In the genomic region with DNA sequence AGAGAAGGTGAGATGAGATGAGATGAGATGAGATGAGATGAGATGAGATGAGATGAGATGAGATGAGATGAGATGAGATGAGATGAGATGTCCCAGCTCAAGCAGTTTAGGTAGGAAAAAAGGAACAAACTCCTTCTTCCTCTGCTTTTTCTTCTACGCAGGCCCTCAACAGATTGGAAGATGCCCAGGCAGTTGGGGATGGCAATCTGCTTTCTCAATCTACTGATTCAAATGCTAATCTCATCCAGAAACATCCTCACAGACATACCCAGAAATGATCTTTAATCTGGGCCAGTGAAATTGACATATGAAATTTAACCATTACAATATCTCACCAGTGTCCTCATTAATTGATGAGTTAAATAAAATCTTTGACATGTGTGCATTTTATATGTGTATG, we compare ENCODE assay signal across 3 cellular contexts.
TF ChIP-seq lines count a peak whose summit lies in the region.

No MANE protein-coding gene starts in this region.

TF ChIP-seq in SK-N-SH, 30 proteins besides CTCF, POLR2A, EP300 and RAD21:
- TF ChIP-seq CHD2 (IDR thresholded peaks at IDR 0.05; ENCODE audit: low read length, partially characterized antibody) (no peak), FOXJ3 (CRISPR knock-in tag; IDR thresholded peaks at IDR 0.05) (no peak), GATA2 (CRISPR knock-in tag; IDR thresholded peaks at IDR 0.05) (peak; percentile 66)

TF ChIP-seq in SK-N-SH treated with all-trans-retinoic acid at 6 μM for 48 hours, 23 proteins besides CTCF, POLR2A, EP300 and RAD21:
- no peak for TF ChIP-seq ZFP3 (CRISPR knock-in tag; IDR thresholded peaks at IDR 0.05)
- no peak for TF ChIP-seq ZNF70 (CRISPR knock-in tag; IDR thresholded peaks at IDR 0.05)
- no peak for TF ChIP-seq CSDC2 (CRISPR knock-in tag; IDR thresholded peaks at IDR 0.05)
- TF ChIP-seq ZC3H10 (CRISPR knock-in tag; IDR thresholded peaks at IDR 0.05), result no peak
- no peak for TF ChIP-seq ZFP30 (CRISPR knock-in tag; IDR thresholded peaks at IDR 0.05)
- TF ChIP-seq OSR1 (CRISPR knock-in tag; IDR thresholded peaks at IDR 0.05), result no peak
- TF ChIP-seq ARNTL (CRISPR knock-in tag; IDR thresholded peaks at IDR 0.05; ENCODE audit: borderline replicate concordance, low read depth), result no peak
- TF ChIP-seq GLIS3 (CRISPR knock-in tag; IDR thresholded peaks at IDR 0.05), result no peak
- TF ChIP-seq, protein P1, sequence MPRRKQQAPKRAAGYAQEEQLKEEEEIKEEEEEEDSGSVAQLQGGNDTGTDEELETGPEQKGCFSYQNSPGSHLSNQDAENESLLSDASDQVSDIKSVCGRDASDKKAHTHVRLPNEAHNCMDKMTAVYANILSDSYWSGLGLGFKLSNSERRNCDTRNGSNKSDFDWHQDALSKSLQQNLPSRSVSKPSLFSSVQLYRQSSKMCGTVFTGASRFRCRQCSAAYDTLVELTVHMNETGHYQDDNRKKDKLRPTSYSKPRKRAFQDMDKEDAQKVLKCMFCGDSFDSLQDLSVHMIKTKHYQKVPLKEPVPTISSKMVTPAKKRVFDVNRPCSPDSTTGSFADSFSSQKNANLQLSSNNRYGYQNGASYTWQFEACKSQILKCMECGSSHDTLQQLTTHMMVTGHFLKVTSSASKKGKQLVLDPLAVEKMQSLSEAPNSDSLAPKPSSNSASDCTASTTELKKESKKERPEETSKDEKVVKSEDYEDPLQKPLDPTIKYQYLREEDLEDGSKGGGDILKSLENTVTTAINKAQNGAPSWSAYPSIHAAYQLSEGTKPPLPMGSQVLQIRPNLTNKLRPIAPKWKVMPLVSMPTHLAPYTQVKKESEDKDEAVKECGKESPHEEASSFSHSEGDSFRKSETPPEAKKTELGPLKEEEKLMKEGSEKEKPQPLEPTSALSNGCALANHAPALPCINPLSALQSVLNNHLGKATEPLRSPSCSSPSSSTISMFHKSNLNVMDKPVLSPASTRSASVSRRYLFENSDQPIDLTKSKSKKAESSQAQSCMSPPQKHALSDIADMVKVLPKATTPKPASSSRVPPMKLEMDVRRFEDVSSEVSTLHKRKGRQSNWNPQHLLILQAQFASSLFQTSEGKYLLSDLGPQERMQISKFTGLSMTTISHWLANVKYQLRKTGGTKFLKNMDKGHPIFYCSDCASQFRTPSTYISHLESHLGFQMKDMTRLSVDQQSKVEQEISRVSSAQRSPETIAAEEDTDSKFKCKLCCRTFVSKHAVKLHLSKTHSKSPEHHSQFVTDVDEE (CRISPR knock-in tag; IDR thresholded peaks at IDR 0.05), result no peak
- no peak for TF ChIP-seq SNAI2 (CRISPR knock-in tag; IDR thresholded peaks at IDR 0.05)
- no peak for TF ChIP-seq ISL1 (CRISPR knock-in tag; IDR thresholded peaks at IDR 0.05)
- no peak for TF ChIP-seq PPARA (CRISPR knock-in tag; IDR thresholded peaks at IDR 0.05; ENCODE audit: borderline replicate concordance)

TF ChIP-seq in H1, 55 proteins besides CTCF, POLR2A, EP300 and RAD21:
- TF ChIP-seq POLR2AphosphoS5 (IDR thresholded peaks at IDR 0.05; ENCODE audit: low read depth, low read length), result no peak
- no peak for TF ChIP-seq FOSL1 (IDR thresholded peaks at IDR 0.05; ENCODE audit: insufficient read depth, low read depth, low read length)
- TF ChIP-seq NANOG (IDR thresholded peaks at IDR 0.05; ENCODE audit: insufficient read depth, low read depth, low read length, poor library complexity, severe bottlenecking), result no peak
- no peak for TF ChIP-seq HDAC6 (IDR thresholded peaks at IDR 0.05; ENCODE audit: low read depth, low read length)
- TF ChIP-seq ASH2L (IDR thresholded peaks at IDR 0.05; ENCODE audit: low read length), result no peak
- no peak for TF ChIP-seq CTBP2 (IDR thresholded peaks at IDR 0.05; ENCODE audit: borderline replicate concordance, insufficient read depth, insufficient read length, low read length)
- no peak for TF ChIP-seq SP4 (IDR thresholded peaks at IDR 0.05; ENCODE audit: low read length)
- TF ChIP-seq CBX5 (IDR thresholded peaks at IDR 0.05; ENCODE audit: low read depth, low read length), result no peak
- TF ChIP-seq ZNF274 (IDR thresholded peaks at IDR 0.05; ENCODE audit: borderline replicate concordance, extremely low read depth, low read length), result no peak
- TF ChIP-seq, protein P2, sequence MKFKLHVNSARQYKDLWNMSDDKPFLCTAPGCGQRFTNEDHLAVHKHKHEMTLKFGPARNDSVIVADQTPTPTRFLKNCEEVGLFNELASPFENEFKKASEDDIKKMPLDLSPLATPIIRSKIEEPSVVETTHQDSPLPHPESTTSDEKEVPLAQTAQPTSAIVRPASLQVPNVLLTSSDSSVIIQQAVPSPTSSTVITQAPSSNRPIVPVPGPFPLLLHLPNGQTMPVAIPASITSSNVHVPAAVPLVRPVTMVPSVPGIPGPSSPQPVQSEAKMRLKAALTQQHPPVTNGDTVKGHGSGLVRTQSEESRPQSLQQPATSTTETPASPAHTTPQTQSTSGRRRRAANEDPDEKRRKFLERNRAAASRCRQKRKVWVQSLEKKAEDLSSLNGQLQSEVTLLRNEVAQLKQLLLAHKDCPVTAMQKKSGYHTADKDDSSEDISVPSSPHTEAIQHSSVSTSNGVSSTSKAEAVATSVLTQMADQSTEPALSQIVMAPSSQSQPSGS (IDR thresholded peaks at IDR 0.05; ENCODE audit: low read length), result no peak
- TF ChIP-seq CREB1 (IDR thresholded peaks at IDR 0.05), result no peak
- no peak for TF ChIP-seq RBBP5 (IDR thresholded peaks at IDR 0.05; ENCODE audit: borderline replicate concordance, low read depth, low read length)
- no peak for TF ChIP-seq SIN3A (conservative IDR thresholded peaks at IDR 0.05 in 1 of 2, IDR thresholded peaks at IDR 0.05 in 1 of 2; ENCODE audit: low read depth in 1 of 2, low read length in 2 of 2)
- TF ChIP-seq BRCA1 (IDR thresholded peaks at IDR 0.05; ENCODE audit: low read depth, low read length), result no peak
- TF ChIP-seq RXRA (IDR thresholded peaks at IDR 0.05; ENCODE audit: insufficient read depth, low read depth, low read length), result no peak
- no peak for TF ChIP-seq SP2 (IDR thresholded peaks at IDR 0.05; ENCODE audit: low read length)
- no peak for TF ChIP-seq CHD1 (IDR thresholded peaks at IDR 0.05; ENCODE audit: low read depth, low read length)
